ENCODE assay signal across 1 cellular context in genomic region chr2:180146114-180146513, GRCh38.
TF ChIP-seq lines count a peak whose summit lies in the region.

No MANE protein-coding gene starts in this region.

TF ChIP-seq in liver, 16 proteins besides CTCF, POLR2A, EP300 and RAD21 (continued from another document):
- TF ChIP-seq REST (IDR thresholded peaks at IDR 0.05): peak; percentile 64
- no peak for TF ChIP-seq ZBTB33 (IDR thresholded peaks at IDR 0.05)
- no peak for TF ChIP-seq ATF3 (IDR thresholded peaks at IDR 0.05)
